1 cellular context compared by ENCODE assay signal in genomic region chr20:20211274-20211987, GRCh38.
A peak's percentile ranks its signal among the peaks of the same experiment; 100 is the strongest.
TF ChIP-seq lines count a peak whose summit lies in the region.

No MANE protein-coding gene starts in this region.

TF ChIP-seq in HEK293, 187 proteins besides CTCF, POLR2A, EP300 and RAD21 (continued from another document and continues in another):
- TF ChIP-seq ZBTB6 (tag by site-specific recombination; IDR thresholded peaks at IDR 0.05) (peak; percentile 6; the same call in 1 of the 2 replicates), ZNF596 (tag by site-specific recombination; IDR thresholded peaks at IDR 0.05) (0 out of 2 replicates have a peak, but pooled peaks have one; percentile 55), ZNF354C (tag by site-specific recombination; IDR thresholded peaks at IDR 0.05; ENCODE audit: borderline replicate concordance, low read depth) (no peak), YY1 (tag by site-specific recombination; IDR thresholded peaks at IDR 0.05) (no peak), ZNF24 (tag by site-specific recombination; IDR thresholded peaks at IDR 0.05) (peak; percentile 92; the same call in 1 of the 2 replicates), ZNF830 (tag by site-specific recombination; IDR thresholded peaks at IDR 0.05; ENCODE audit: low read depth) (no peak), BCL11A (tag by site-specific recombination; IDR thresholded peaks at IDR 0.05; ENCODE audit: low read depth) (peak; percentile 84; the same call in 1 of the 2 replicates), ZNF837 (tag by site-specific recombination; IDR thresholded peaks at IDR 0.05) (no peak), GLI4 (tag by site-specific recombination; IDR thresholded peaks at IDR 0.05) (no peak), ZNF302 (tag by site-specific recombination; IDR thresholded peaks at IDR 0.05; ENCODE audit: low read depth) (no peak), ZFP41 (tag by site-specific recombination; IDR thresholded peaks at IDR 0.05; ENCODE audit: borderline replicate concordance) (no peak), ZNF677 (tag by site-specific recombination; IDR thresholded peaks at IDR 0.05) (no peak), ZNF223 (tag by site-specific recombination; IDR thresholded peaks at IDR 0.05) (peak; percentile 46; the same call in 1 of the 2 replicates), BCL11B (tag by site-specific recombination; IDR thresholded peaks at IDR 0.05; ENCODE audit: low read depth) (no peak), SALL2 (tag by site-specific recombination; IDR thresholded peaks at IDR 0.05; ENCODE audit: borderline replicate concordance) (no peak), ZNF777 (tag by site-specific recombination; IDR thresholded peaks at IDR 0.05; ENCODE audit: borderline replicate concordance) (no peak), ZNF18 (tag by site-specific recombination; IDR thresholded peaks at IDR 0.05) (peak; percentile 62; the same call in 1 of the 2 replicates), SP7 (tag by site-specific recombination; IDR thresholded peaks at IDR 0.05) (peak; percentile 99), HOXA7 (CRISPR knock-in tag; IDR thresholded peaks at IDR 0.05; ENCODE audit: borderline replicate concordance) (no peak), ZNF624 (tag by site-specific recombination; IDR thresholded peaks at IDR 0.05) (no peak), PRDM2 (tag by site-specific recombination; IDR thresholded peaks at IDR 0.05; ENCODE audit: borderline replicate concordance) (no peak), KLF8 (tag by site-specific recombination; IDR thresholded peaks at IDR 0.05) (peak; percentile 20), ZNF416 (tag by site-specific recombination; IDR thresholded peaks at IDR 0.05) (no peak), ZNF433 (tag by site-specific recombination; IDR thresholded peaks at IDR 0.05; ENCODE audit: low read depth) (no peak), ZBTB17 (tag by site-specific recombination; IDR thresholded peaks at IDR 0.05) (peak; percentile 70), KLF16 (tag by site-specific recombination; IDR thresholded peaks at IDR 0.05) (no peak), KLF10 (tag by site-specific recombination; IDR thresholded peaks at IDR 0.05) (peak; percentile 91), OVOL3 (tag by site-specific recombination; IDR thresholded peaks at IDR 0.05) (peak; percentile 71; the same call in 1 of the 2 replicates), MYNN (tag by site-specific recombination; IDR thresholded peaks at IDR 0.05; ENCODE audit: borderline replicate concordance) (no peak; the same call in 1 of the 2 replicates), ZNF658 (tag by site-specific recombination; IDR thresholded peaks at IDR 0.05) (no peak), ZFP37 (tag by site-specific recombination; IDR thresholded peaks at IDR 0.05) (no peak), ZNF335 (tag by site-specific recombination; conservative IDR thresholded peaks at IDR 0.05) (peak; percentile 73), SCRT1 (tag by site-specific recombination; IDR thresholded peaks at IDR 0.05; ENCODE audit: borderline replicate concordance) (peak; percentile 59), ZNF747 (tag by site-specific recombination; IDR thresholded peaks at IDR 0.05) (no peak), HOXD13 (CRISPR knock-in tag; IDR thresholded peaks at IDR 0.05; ENCODE audit: borderline replicate concordance) (0 out of 2 replicates have a peak, but pooled peaks have one; percentile 40), ZNF280C (tag by site-specific recombination; IDR thresholded peaks at IDR 0.05) (no peak), ZFP3 (tag by site-specific recombination; IDR thresholded peaks at IDR 0.05; ENCODE audit: low read depth) (no peak), ZNF426 (tag by site-specific recombination; IDR thresholded peaks at IDR 0.05) (no peak), GLI2 (tag by site-specific recombination; IDR thresholded peaks at IDR 0.05; ENCODE audit: borderline replicate concordance, low read depth) (peak; percentile 93), ZNF488 (tag by site-specific recombination; IDR thresholded peaks at IDR 0.05) (peak; percentile 77), ZNF121 (tag by site-specific recombination; IDR thresholded peaks at IDR 0.05) (no peak), ZNF221 (tag by site-specific recombination; IDR thresholded peaks at IDR 0.05; ENCODE audit: borderline replicate concordance) (no peak), ZNF513 (tag by site-specific recombination; IDR thresholded peaks at IDR 0.05) (no peak), ZIC2 (tag by site-specific recombination; IDR thresholded peaks at IDR 0.05) (peak; percentile 44; the same call in 1 of the 2 replicates), ZNF626 (tag by site-specific recombination; IDR thresholded peaks at IDR 0.05) (no peak), ZSCAN18 (tag by site-specific recombination; IDR thresholded peaks at IDR 0.05) (no peak), ZNF404 (tag by site-specific recombination; IDR thresholded peaks at IDR 0.05) (no peak), GFI1B (tag by site-specific recombination; IDR thresholded peaks at IDR 0.05) (peak; percentile 81), ZNF148 (tag by site-specific recombination; IDR thresholded peaks at IDR 0.05; ENCODE audit: borderline replicate concordance) (no peak), ZNF670 (tag by site-specific recombination; IDR thresholded peaks at IDR 0.05; ENCODE audit: low read depth) (no peak), ZNF561 (tag by site-specific recombination; IDR thresholded peaks at IDR 0.05; ENCODE audit: borderline replicate concordance) (no peak; the same call in 1 of the 2 replicates), ZNF571 (tag by site-specific recombination; IDR thresholded peaks at IDR 0.05) (no peak), ZNF10 (tag by site-specific recombination; IDR thresholded peaks at IDR 0.05) (no peak)
